Comparison of ENCODE assay signal across 9 cellular contexts in genomic region chr18:9802774-9803697, GRCh38.
DNase-seq lines count a peak whose midpoint lies in the region; ATAC-seq and TF ChIP-seq lines count a peak whose summit lies in the region.
"Had no signal": no experiment of that assay in that cellular context is flagged by ENCODE, and none has a peak within 500 bp of the region (broad histone marks: within the 10 kb centered on the region; RNA-seq: fewer than 3 reads in every experiment).

No MANE protein-coding gene starts in this region.

- no peak overlapping the region for H3K4me3 ChIP-seq in KMS-11 (IDR thresholded peaks at IDR 0.05; ENCODE audit: insufficient read depth, low read depth, low read length)
- H3K4me3 ChIP-seq in ascending aorta = no peak overlapping the region
- peak overlapping the region; percentile 21 for H3K4me3 ChIP-seq in iPS-18a (ENCODE audit: low read length)
- no peak overlapping the region for H3K4me3 ChIP-seq in testis

- peak overlapping the region; percentile 53; the same call in 1 of the 2 replicates for H2AFZ ChIP-seq in KMS-11 (ENCODE audit: low read depth)

- TF ChIP-seq CTCF in KMS-11 (conservative IDR thresholded peaks at IDR 0.05; ENCODE audit: low read depth, low read length) (no peak), ascending aorta (IDR thresholded peaks at IDR 0.05) (no peak), testis (IDR thresholded peaks at IDR 0.05) (no peak)

- 33 to 49% methylated on average over 6 of the region's 6 CpGs for WGBS in testis, 2 donors

- peak overlapping the region; percentile 94 for H3K4me2 ChIP-seq in KMS-11

- H3K4me1 ChIP-seq in KMS-11 (ENCODE audit: low read depth, poor library complexity, severe bottlenecking) = peaks cover 32% of the 10 kb centered on the region
- H3K4me1 ChIP-seq in ascending aorta = peaks cover 5 to 27% of the 10 kb centered on the region in 2 donors
- peaks cover 25% of the 10 kb centered on the region for H3K4me1 ChIP-seq in iPS-18a (ENCODE audit: control insufficient read depth, low read depth, low read length)
- H3K4me1 ChIP-seq in testis = peaks cover 24% of the 10 kb centered on the region

- H3K9me3 ChIP-seq in ascending aorta (no peaks in the 10 kb centered on the region), iPS-18a (ENCODE audit: control insufficient read depth, low read depth, low read length) (no peaks in the 10 kb centered on the region), testis (no peaks in the 10 kb centered on the region)

- peak overlapping the region; percentile 69; the same call in 1 of the 2 replicates for H3K27ac ChIP-seq in KMS-11
- H3K27ac ChIP-seq in ascending aorta = peak overlapping the region; percentile 59 to 66
- H3K27ac ChIP-seq in iPS-18a (ENCODE audit: low read length) = no peak overlapping the region
- peak overlapping the region; percentile 35 to 62 for H3K27ac ChIP-seq in testis

- H3K36me3 ChIP-seq in KMS-11 (ENCODE audit: insufficient read depth) (no peaks in the 10 kb centered on the region), ascending aorta (no peaks in the 10 kb centered on the region), iPS-18a (ENCODE audit: control insufficient read depth, low read depth, low read length) (no peaks in the 10 kb centered on the region), testis (ENCODE audit: low read depth, missing control alignments) (no peaks in the 10 kb centered on the region)

- ATAC-seq in GM21576 (IDR thresholded peaks at IDR 0.05; ENCODE audit: unreplicated experiment) = no peak

- H4K20me1 ChIP-seq in KMS-11 (ENCODE audit: insufficient read depth) = no peaks in the 10 kb centered on the region

- H3K9ac ChIP-seq in KMS-11 (peak overlapping the region; percentile 33; the same call in 1 of the 2 replicates), iPS-18a (ENCODE audit: low read length) (no peak overlapping the region)

- H3K27me3 ChIP-seq in KMS-11 (ENCODE audit: insufficient read depth, low read depth) (no peaks in the 10 kb centered on the region), ascending aorta (no peaks in the 10 kb centered on the region), iPS-18a (ENCODE audit: control insufficient read depth, insufficient read depth, low read length) (no peaks in the 10 kb centered on the region), testis (no peaks in the 10 kb centered on the region)

- peak in 1 of 2 donors; percentile 70 for DNase-seq in ascending aorta (ENCODE audit: low spot score in 2 of 2)
- DNase-seq in testis = no peak
- no peak for DNase-seq in effector CD8-positive, alpha-beta T cell (lab: John Stamatoyannopoulos, UW)
- DNase-seq in NCI-H1092 treated with DMSO at 0.1 percent for 48 hours (lab: John Stamatoyannopoulos, UW) = no peak
- DNase-seq: naive B cell; stimulated activated CD4-positive, alpha-beta T cell treated with anti-CD3 and anti-CD28 coated beads, Interleukin-1b, Interleukin-23, amount 100 ng/mL, for 48 hours had no signal

- TF ChIP-seq POLR2A in testis (IDR thresholded peaks at IDR 0.05) = no peak

- H3K79me2 ChIP-seq in KMS-11 (ENCODE audit: insufficient read depth, low read depth) = no peaks in the 10 kb centered on the region

- intact Hi-C loops in ascending aorta (cut with DNase I) = loop anchor here (2.0 to 10.0 kb wide), 4 partner anchors 96 to 722 kb away; partner anchors contain the start of genes NAPG, RAB31 and VAPA
- intact Hi-C loops in testis (cut with DNase I; ENCODE audit: low total_unique reads) = no loop called here
